8 cellular contexts compared by ENCODE assay signal in the genomic region with DNA sequence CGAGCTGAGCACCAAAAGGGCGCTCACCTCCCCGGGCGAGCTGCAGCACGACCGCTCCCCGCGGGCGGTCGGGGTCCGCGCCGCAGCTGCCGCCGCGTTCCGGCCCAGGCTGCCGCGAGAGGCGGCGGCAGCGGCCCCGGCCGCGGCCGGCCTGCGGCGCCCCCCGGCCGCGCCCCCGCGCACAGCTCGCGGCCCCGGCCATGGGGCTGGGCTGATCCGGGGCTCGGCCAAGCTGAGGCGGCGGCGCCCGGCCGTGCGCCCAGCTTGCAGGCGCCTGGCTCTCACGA. TPM values are rescaled to one million over a fixed set of nuclear protein-coding genes. Genes with fewer than 3 reads are reported as not detected.
A peak's percentile ranks its signal among the peaks of the same experiment; 100 is the strongest.
DNase-seq lines count a peak whose midpoint lies in the region; ATAC-seq and TF ChIP-seq lines count a peak whose summit lies in the region.

No MANE protein-coding gene starts in this region.

- CTCF ChIA-PET in HCT116 (lab: Charles Lee): interaction anchor here (0.8 to 5.1 kb wide), 11 partner anchors 9 to 778 kb away, joined by 3 to 52 read pairs (median 5); partner anchors contain the start of gene SLC25A24

- intact Hi-C loops in HCT116 (cut with micrococcal nuclease): loop anchor here (5.0 kb wide), 2 partner anchors 353 to 778 kb away; no protein-coding TSS in a partner anchor

- no peak for TF ChIP-seq RAD21 in HCT116 (IDR thresholded peaks at IDR 0.05; ENCODE audit: low read depth)

- H3K79me2 ChIP-seq in HCT116 (ENCODE audit: insufficient read depth, low read length) (0 out of 2 replicates have a peak, but pooled peaks cover 6% of the 10 kb centered on the region), OCI-LY1 (ENCODE audit: insufficient read depth, low read length) (no peaks in the 10 kb centered on the region)

- no peaks in the 10 kb centered on the region for H3K9me2 ChIP-seq in HCT116 (ENCODE audit: insufficient read depth)
- H3K9me2 ChIP-seq in OCI-LY1 (ENCODE audit: low read depth, low read length): no peaks in the 10 kb centered on the region

- H3K4me1 ChIP-seq in HCT116 (ENCODE audit: control insufficient read depth in 1 of 2, insufficient read depth in 2 of 2, low read length in 2 of 2) (peaks cover 11 to 23% of the 10 kb centered on the region in 2 experiments), OCI-LY1 (ENCODE audit: insufficient read depth, low read length, severe bottlenecking) (peaks cover 43% of the 10 kb centered on the region), neuron (ENCODE audit: insufficient read depth, low read length) (peaks cover 7% of the 10 kb centered on the region)

- no TSS peak for BruUV-seq in HCT116 (replicated peaks; lab: Mats Ljungman, UMichigan)

- POLR2A ChIA-PET in HCT116 (lab: Charles Lee): interaction anchor here (2.4 kb wide), 1 partner anchor 47 kb away, joined by 8 read pairs; no protein-coding TSS in a partner anchor

- H3K4me2 ChIP-seq in HCT116 (ENCODE audit: low read length) (peak overlapping the region; percentile 76), OCI-LY1 (ENCODE audit: low read length) (peak overlapping the region; percentile 95)

- H3K4me3 ChIP-seq in GM12875 (ENCODE audit: low read depth, low read length) (peak overlapping the region; percentile 89), HCT116 (replicated peaks in 1 of 2; ENCODE audit: low read depth in 1 of 2, low read length in 2 of 2) (peak overlapping the region; percentile 64 to 70), OCI-LY1 (ENCODE audit: low read depth, low read length, poor library complexity, severe bottlenecking) (peak overlapping the region; percentile 69), epithelial cell of esophagus (ENCODE audit: low read length) (peak overlapping the region; percentile 37), neuron (ENCODE audit: low read length) (peak overlapping the region; percentile 87)

- peak overlapping the region; percentile 48; the same call in 1 of the 2 replicates for H3K27ac ChIP-seq in HCT116 (ENCODE audit: low read depth, low read length)
- H3K27ac ChIP-seq in OCI-LY1 (ENCODE audit: low read depth, low read length, poor library complexity, severe bottlenecking): no peak overlapping the region

- peak overlapping the region; percentile 56 for H3K9ac ChIP-seq in HCT116 (ENCODE audit: low read length)
- peak overlapping the region; percentile 66 for H3K9ac ChIP-seq in OCI-LY1 (ENCODE audit: low read length)

- DNase-seq in HCT116 (ENCODE audit: low read depth, low spot score) (no peak), epithelial cell of esophagus (ENCODE audit: low read depth) (no peak), DMS53 (lab: John Stamatoyannopoulos, UW) (no peak), SW 1271 (lab: John Stamatoyannopoulos, UW) (no peak), HCEC 1CT (no peak)

- H2AFZ ChIP-seq in HCT116 (ENCODE audit: low read depth, low read length, poor library complexity, severe bottlenecking): no peak overlapping the region
- no peak overlapping the region for H2AFZ ChIP-seq in OCI-LY1 (ENCODE audit: low read length)
- H2AFZ ChIP-seq in neuron (ENCODE audit: low read depth, low read length): peak overlapping the region; percentile 81

- RAD21 ChIA-PET in HCT116 (lab: Charles Lee; ENCODE audit: low non-redundant PET in 1 of 2, low total read pairs in 2 of 2, uncharacterized antibody in 2 of 2, unreplicated experiment in 2 of 2): no interaction called here

- TF ChIP-seq POLR2A in HCT116 (IDR thresholded peaks at IDR 0.05; ENCODE audit: borderline replicate concordance, extremely low read depth, insufficient read depth, insufficient read length): no peak

- H4K20me1 ChIP-seq in HCT116 (ENCODE audit: insufficient read depth): no peaks in the 10 kb centered on the region
- no peaks in the 10 kb centered on the region for H4K20me1 ChIP-seq in OCI-LY1 (ENCODE audit: insufficient read depth, low read length)

- no peaks in the 10 kb centered on the region for H3K36me3 ChIP-seq in HCT116 (ENCODE audit: control insufficient read depth in 1 of 2, insufficient read depth in 2 of 2, low read length in 2 of 2)
- no peaks in the 10 kb centered on the region for H3K36me3 ChIP-seq in OCI-LY1 (ENCODE audit: insufficient read depth, low read length)
- H3K36me3 ChIP-seq in neuron (ENCODE audit: insufficient read depth, low read length): no peaks in the 10 kb centered on the region

- peak; percentile 63 for ATAC-seq in HCT116

- H3F3A ChIP-seq in OCI-LY1 (ENCODE audit: insufficient read depth, low read length): peaks cover 6% of the 10 kb centered on the region; the same call in 1 of the 2 replicates

- H3K9me3 ChIP-seq in HCT116 (ENCODE audit: control insufficient read depth in 1 of 2, insufficient read depth in 1 of 2, low read depth in 1 of 2, low read length in 2 of 2) (no peaks in the 10 kb centered on the region), OCI-LY1 (ENCODE audit: low read length) (no peaks in the 10 kb centered on the region), neuron (ENCODE audit: low read length) (no peaks in the 10 kb centered on the region)

- TF ChIP-seq CTCF in GM12875 (IDR thresholded peaks at IDR 0.05; ENCODE audit: borderline replicate concordance, insufficient read depth, low read depth, low read length): no peak
- no peak for TF ChIP-seq CTCF in HCT116 (IDR thresholded peaks at IDR 0.05 in 2 of 3, conservative IDR thresholded peaks at IDR 0.05 in 1 of 3; ENCODE audit: borderline replicate concordance in 1 of 3, insufficient read depth in 1 of 3, low read depth in 2 of 3, low read length in 2 of 3)
- TF ChIP-seq CTCF in OCI-LY1 (IDR thresholded peaks at IDR 0.05; ENCODE audit: low read length): no peak
- TF ChIP-seq CTCF in epithelial cell of esophagus (IDR thresholded peaks at IDR 0.05; ENCODE audit: insufficient read depth, low read depth, low read length, missing control alignments): no peak

- H3K27me3 ChIP-seq in HCT116 (ENCODE audit: insufficient read depth, low read length) (no peaks in the 10 kb centered on the region), OCI-LY1 (ENCODE audit: insufficient read depth, low read length) (no peaks in the 10 kb centered on the region), neuron (ENCODE audit: insufficient read depth, low read length) (peaks cover 10% of the 10 kb centered on the region)

TF ChIP-seq in HCT116, 20 proteins besides CTCF, POLR2A, EP300 and RAD21:
- TF ChIP-seq ZFX (IDR thresholded peaks at IDR 0.05) (peak; percentile 59), ELF1 (IDR thresholded peaks at IDR 0.05; ENCODE audit: borderline replicate concordance, low read depth) (no peak)

RNA-seq across cellular contexts. Expression of gene EEIG2, which starts 0.2 kb away (rescaled TPM):
- 16.0 TPM for total RNA-seq in HCT116 (2021; ENCODE audit: unreplicated experiment)
- polyA plus RNA-seq in HCT116 (2012): 3.1 and 4.0 TPM in 2 replicates

Comparison
In these comparisons a context has a peak if more than half of its experiments do, and no peak if none do; other contexts are left out.
1. H3K4me3 ChIP-seq: peak in every context shown above with its lines; median percentile 89 in GM12875; 87 in neuron; 69 in OCI-LY1; 67 in HCT116; 37 in epithelial cell of esophagus.